ENCODE assay signal across 16 cellular contexts in genomic region chr11:134711563-134711962, GRCh38.
DNase-seq lines count a peak whose midpoint lies in the region; ATAC-seq and TF ChIP-seq lines count a peak whose summit lies in the region.
"Had no signal": no experiment of that assay in that cellular context is flagged by ENCODE, and none has a peak within 500 bp of the region (broad histone marks: within the 10 kb centered on the region; RNA-seq: fewer than 3 reads in every experiment).

No MANE protein-coding gene starts in this region.

- H3K9ac ChIP-seq in neural progenitor cell, result no peak overlapping the region
- H3K9ac ChIP-seq: BLaER1 treated with 17β-estradiol and CSF1 and Interleukin-3, amounts not matched to agents 10 nM and 100 nM had no signal

- H3K79me2 ChIP-seq in neural progenitor cell (ENCODE audit: low read depth), result no peaks in the 10 kb centered on the region

- H3K4me1 Mint-ChIP-seq in neural progenitor cell, result peaks cover 34% of the 10 kb centered on the region
- H3K4me1 Mint-ChIP-seq in CD4-positive, alpha-beta T cell (ENCODE audit: low read depth), result no peaks in the 10 kb centered on the region
- no peaks in the 10 kb centered on the region for H3K4me1 Mint-ChIP-seq in activated CD4-positive, alpha-beta T cell treated with anti-CD3 and anti-CD28 coated beads, Interleukin-2, amount 10 ng/mL, durations not matched to agents 24 days and 14 days
- H3K4me1 Mint-ChIP-seq: CD4-positive, CD25-positive, alpha-beta regulatory T cell had no signal

- H3K4me3 Mint-ChIP-seq in neural progenitor cell, result no peak overlapping the region
- no peak overlapping the region for H3K4me3 Mint-ChIP-seq in CD4-positive, alpha-beta T cell
- H3K4me3 Mint-ChIP-seq in activated CD4-positive, alpha-beta T cell treated with anti-CD3 and anti-CD28 coated beads, Interleukin-2, amount 10 ng/mL, durations not matched to agents 24 days and 14 days, result no peak overlapping the region
- H3K4me3 Mint-ChIP-seq: CD4-positive, CD25-positive, alpha-beta regulatory T cell had no signal

- no peak overlapping the region for H3K27ac ChIP-seq in neural progenitor cell
- H3K27ac ChIP-seq in CD4-positive, alpha-beta T cell (ENCODE audit: low read depth, low read length), result no peak overlapping the region
- H3K27ac ChIP-seq: 22Rv1; BLaER1 treated with 17β-estradiol and CSF1 and Interleukin-3, amounts not matched to agents 10 nM and 100 nM had no signal

- intact Hi-C loops in CD4-positive, alpha-beta T cell (cut with DNase I, micrococcal nuclease), result no loop called here
- intact Hi-C loops in activated CD4-positive, alpha-beta T cell treated with anti-CD3 and anti-CD28 coated beads, Interleukin-2, amount 10 ng/mL, durations not matched to agents 24 days and 14 days (cut with micrococcal nuclease), result no loop called here

- no peaks in the 10 kb centered on the region for H3K9me3 ChIP-seq in neural progenitor cell (ENCODE audit: low read depth)
- H3K9me3 ChIP-seq in CD4-positive, alpha-beta T cell (ENCODE audit: control insufficient read depth, low read length), result no peaks in the 10 kb centered on the region
- H3K9me3 ChIP-seq: BLaER1 treated with 17β-estradiol and CSF1 and Interleukin-3, amounts not matched to agents 10 nM and 100 nM had no signal

- H3K4me2 ChIP-seq in neural progenitor cell, result peak overlapping the region; percentile 58
- H3K4me2 ChIP-seq: BLaER1 treated with 17β-estradiol and CSF1 and Interleukin-3, amounts not matched to agents 10 nM and 100 nM had no signal

- peaks cover 16% of the 10 kb centered on the region for H3F3A ChIP-seq in neural progenitor cell (ENCODE audit: low read depth)

- TF ChIP-seq CTCF in neural progenitor cell (IDR thresholded peaks at IDR 0.05), result no peak
- TF ChIP-seq CTCF in CD4-positive, alpha-beta T cell (IDR thresholded peaks at IDR 0.05), result no peak

- H3K27ac Mint-ChIP-seq in neural progenitor cell, result no peak overlapping the region
- H3K27ac Mint-ChIP-seq in CD4-positive, alpha-beta T cell, result no peak overlapping the region
- H3K27ac Mint-ChIP-seq in activated CD4-positive, alpha-beta T cell treated with anti-CD3 and anti-CD28 coated beads, Interleukin-2, amount 10 ng/mL, durations not matched to agents 24 days and 14 days, result no peak overlapping the region
- H3K27ac Mint-ChIP-seq: CD4-positive, CD25-positive, alpha-beta regulatory T cell had no signal

- H3K9me3 Mint-ChIP-seq in neural progenitor cell, result no peaks in the 10 kb centered on the region
- H3K9me3 Mint-ChIP-seq in CD4-positive, alpha-beta T cell, result no peaks in the 10 kb centered on the region
- no peaks in the 10 kb centered on the region for H3K9me3 Mint-ChIP-seq in activated CD4-positive, alpha-beta T cell treated with anti-CD3 and anti-CD28 coated beads, Interleukin-2, amount 10 ng/mL, durations not matched to agents 24 days and 14 days

- POLR2A ChIA-PET in CD4-positive, alpha-beta T cell (lab: Charles Lee), result no interaction called here

- H3K27me3 Mint-ChIP-seq in neural progenitor cell (ENCODE audit: insufficient read depth, low read depth), result peaks cover 2% of the 10 kb centered on the region
- peaks cover 21% of the 10 kb centered on the region for H3K27me3 Mint-ChIP-seq in CD4-positive, alpha-beta T cell
- H3K27me3 Mint-ChIP-seq in activated CD4-positive, alpha-beta T cell treated with anti-CD3 and anti-CD28 coated beads, Interleukin-2, amount 10 ng/mL, durations not matched to agents 24 days and 14 days, result peaks cover 11% of the 10 kb centered on the region

- H3K36me3 Mint-ChIP-seq in neural progenitor cell, result no peaks in the 10 kb centered on the region
- no peaks in the 10 kb centered on the region for H3K36me3 Mint-ChIP-seq in CD4-positive, alpha-beta T cell (ENCODE audit: low read depth)
- no peaks in the 10 kb centered on the region for H3K36me3 Mint-ChIP-seq in activated CD4-positive, alpha-beta T cell treated with anti-CD3 and anti-CD28 coated beads, Interleukin-2, amount 10 ng/mL, durations not matched to agents 24 days and 14 days (ENCODE audit: low read depth)
- H3K36me3 Mint-ChIP-seq: CD4-positive, CD25-positive, alpha-beta regulatory T cell had no signal

- no peaks in the 10 kb centered on the region for H4K20me1 ChIP-seq in neural progenitor cell (ENCODE audit: low read depth)
- H4K20me1 ChIP-seq: BLaER1 treated with 17β-estradiol and CSF1 and Interleukin-3, amounts not matched to agents 10 nM and 100 nM had no signal

- H3K4me1 ChIP-seq in neural progenitor cell, result peaks cover 16% of the 10 kb centered on the region

- CTCF ChIA-PET in CD4-positive, alpha-beta T cell (lab: Charles Lee), result no interaction called here

- no peak overlapping the region for H3K4me3 ChIP-seq in neural progenitor cell
- H3K4me3 ChIP-seq: BLaER1 treated with 17β-estradiol and CSF1 and Interleukin-3, amounts not matched to agents 10 nM and 100 nM had no signal

- no peaks in the 10 kb centered on the region for H3K27me3 ChIP-seq in neural progenitor cell
- H3K27me3 ChIP-seq in CD4-positive, alpha-beta T cell (ENCODE audit: control insufficient read depth, insufficient read depth, low read length), result no peaks in the 10 kb centered on the region
- H3K27me3 ChIP-seq: BLaER1 treated with 17β-estradiol and CSF1 and Interleukin-3, amounts not matched to agents 10 nM and 100 nM had no signal

- no peaks in the 10 kb centered on the region for H3K36me3 ChIP-seq in neural progenitor cell
- H3K36me3 ChIP-seq: BLaER1 treated with 17β-estradiol and CSF1 and Interleukin-3, amounts not matched to agents 10 nM and 100 nM had no signal

- no peak for ATAC-seq in CD4-positive, alpha-beta T cell (ENCODE audit: poor library complexity)
- ATAC-seq: HCT116 had no signal

- DNase-seq in DMS153 treated with DMSO at 0.1 percent for 48 hours (lab: John Stamatoyannopoulos, UW; ENCODE audit: unreplicated experiment) (peak; percentile 6), DMS153 (lab: John Stamatoyannopoulos, UW) (no peak), NCI-H1105 treated with DMSO at 0.1 percent for 48 hours (lab: John Stamatoyannopoulos, UW) (peak; percentile 44), NCI-H345 treated with DMSO at 0.1 percent for 48 hours (lab: John Stamatoyannopoulos, UW; ENCODE audit: unreplicated experiment) (peak; percentile 84), neural progenitor cell (ENCODE audit: low spot score) (peak; percentile 52), 8988T (no peak)
- DNase-seq in CD4-positive, alpha-beta T cell, result no peak
- no peak for DNase-seq in activated CD4-positive, alpha-beta T cell treated with anti-CD3 and anti-CD28 coated beads, Interleukin-2, amount 10 ng/mL, durations not matched to agents 24 days and 14 days
- DNase-seq: AML-193; Calu3; CD4-positive, CD25-positive, alpha-beta regulatory T cell; DMS 273 treated with DMSO at 0.1 percent for 48 hours; GF-D8 had no signal

- peak overlapping the region; percentile 63 for H2AFZ ChIP-seq in neural progenitor cell (replicated peaks)

Comparison
In these comparisons a context has a peak if more than half of its experiments do, and no peak if none do; other contexts are left out.
1. DNase-seq: peak in DMS153 treated with DMSO at 0.1 percent for 48 hours (single experiment), NCI-H1105 treated with DMSO at 0.1 percent for 48 hours (single experiment), NCI-H345 treated with DMSO at 0.1 percent for 48 hours (single experiment) and neural progenitor cell (single experiment); none in DMS153 (single experiment), CD4-positive, alpha-beta T cell (0 of 10), activated CD4-positive, alpha-beta T cell treated with anti-CD3 and anti-CD28 coated beads, Interleukin-2, amount 10 ng/mL, durations not matched to agents 24 days and 14 days (single experiment) and 8988T (single experiment).